In the genomic region with DNA sequence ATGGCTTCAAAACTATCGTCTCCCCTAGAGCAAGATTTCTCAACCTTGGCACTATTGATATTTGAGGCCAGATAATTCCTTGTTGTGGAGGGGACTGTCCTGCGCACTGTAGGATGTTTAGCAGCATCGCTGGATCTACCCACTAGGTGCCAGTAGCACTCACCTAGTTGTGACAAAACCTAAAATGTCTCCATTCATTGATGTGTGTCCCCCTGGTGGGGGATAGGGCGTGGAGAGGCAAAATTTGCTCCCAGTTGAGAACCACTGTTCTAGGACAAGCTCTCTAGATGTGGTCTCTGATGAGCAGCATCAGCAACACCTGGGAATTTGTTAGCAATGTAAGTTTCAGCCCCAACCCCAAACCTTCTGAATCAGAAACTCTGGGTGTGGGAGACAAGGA, we compare ENCODE assay signal across 9 cellular contexts.
DNase-seq lines count a peak whose midpoint lies in the region; ATAC-seq and TF ChIP-seq lines count a peak whose summit lies in the region.
"Had no signal": no experiment of that assay in that cellular context is flagged by ENCODE, and none has a peak within 500 bp of the region (broad histone marks: within the 10 kb centered on the region; RNA-seq: fewer than 3 reads in every experiment).

No MANE protein-coding gene starts in this region.

- H3K4me2 ChIP-seq in mammary epithelial cell (ENCODE audit: insufficient read depth, low read depth, low read length) = no peak overlapping the region

- H3K9me3 ChIP-seq in mammary epithelial cell (replicated peaks; ENCODE audit: insufficient read depth, low read length) = peaks cover 5% of the 10 kb centered on the region

- intact Hi-C loops in mammary epithelial cell (cut with micrococcal nuclease) = no loop called here
- intact Hi-C loops in MCF 10A (cut with micrococcal nuclease) = no loop called here

- dilution Hi-C loops in mammary epithelial cell (cut with HindIII; ENCODE audit: low sequenced_read_pairs) = loop anchor here (10.0 kb wide), 1 partner anchor 143 kb away; no protein-coding TSS in a partner anchor

- H3K9me3 Mint-ChIP-seq in MCF 10A (ENCODE audit: unreplicated experiment) = peaks cover 20% of the 10 kb centered on the region
- H3K9me3 Mint-ChIP-seq in T-cell = peaks cover 0 to 11% (median 11%) of the 10 kb centered on the region in 3 donors
- no peaks in the 10 kb centered on the region for H3K9me3 Mint-ChIP-seq in type B pancreatic cell

- no peak overlapping the region for H3K4me3 ChIP-seq in mammary epithelial cell (replicated peaks in 1 of 3; ENCODE audit: insufficient read depth in 1 of 3, low read depth in 2 of 3, low read length in 3 of 3)
- H3K4me3 ChIP-seq in fibroblast of mammary gland (ENCODE audit: control insufficient read depth, low read depth, low read length) = no peak overlapping the region

- H3K36me3 Mint-ChIP-seq in MCF 10A (ENCODE audit: insufficient read depth, unreplicated experiment) = no peaks in the 10 kb centered on the region
- peaks cover 28% of the 10 kb centered on the region for H3K36me3 Mint-ChIP-seq in T-cell
- no peaks in the 10 kb centered on the region for H3K36me3 Mint-ChIP-seq in type B pancreatic cell

- H3K27me3 Mint-ChIP-seq in MCF 10A (ENCODE audit: insufficient read depth, unreplicated experiment) = no peaks in the 10 kb centered on the region
- H3K27me3 Mint-ChIP-seq in T-cell = no peaks in the 10 kb centered on the region
- no peaks in the 10 kb centered on the region for H3K27me3 Mint-ChIP-seq in type B pancreatic cell
- H3K27me3 Mint-ChIP-seq: brain had no signal

- no peaks in the 10 kb centered on the region for H3K36me3 ChIP-seq in mammary epithelial cell (ENCODE audit: insufficient read depth, low read length)

- in situ Hi-C loops in mammary epithelial cell (cut with MboI; ENCODE audit: low sequenced_read_pairs in 2 of 2) = no loop called here

- H3K4me1 Mint-ChIP-seq in MCF 10A (ENCODE audit: insufficient read depth, unreplicated experiment) (no peaks in the 10 kb centered on the region), T-cell (peaks cover 15 to 26% (median 21%) of the 10 kb centered on the region in 3 donors), type B pancreatic cell (ENCODE audit: unreplicated experiment) (no peaks in the 10 kb centered on the region)

- H4K20me1 ChIP-seq in mammary epithelial cell (ENCODE audit: insufficient read depth, low read length) = no peaks in the 10 kb centered on the region

- H3K27me3 ChIP-seq in mammary epithelial cell (ENCODE audit: insufficient read depth, low read length) = no peaks in the 10 kb centered on the region

- no peak overlapping the region for H3K4me3 Mint-ChIP-seq in MCF 10A (ENCODE audit: unreplicated experiment)
- H3K4me3 Mint-ChIP-seq in T-cell = no peak overlapping the region
- no peak overlapping the region for H3K4me3 Mint-ChIP-seq in type B pancreatic cell
- H3K4me3 Mint-ChIP-seq: brain had no signal

- CTCF ChIA-PET in mammary epithelial cell (lab: Charles Lee; ENCODE audit: low non-redundant PET) = no interaction called here
- CTCF ChIA-PET in MCF 10A (lab: Yijun Ruan, JAX) = interaction anchor here (0.7 kb wide), 1 partner anchor 109 kb away, joined by 3 read pairs; no protein-coding TSS in a partner anchor
- CTCF ChIA-PET in T-cell (lab: Charles Lee) = interaction anchor here in 1 of 2 donors (0.9 kb wide), 1 partner anchor 18 kb away, joined by 3 read pairs; no protein-coding TSS in a partner anchor

- no peak overlapping the region for H3K27ac ChIP-seq in mammary epithelial cell (ENCODE audit: insufficient read depth, low read depth, low read length)

- TF ChIP-seq CTCF in mammary epithelial cell (conservative IDR thresholded peaks at IDR 0.05 in 1 of 2, IDR thresholded peaks at IDR 0.05 in 1 of 2; ENCODE audit: extremely low read depth in 1 of 2, insufficient read depth in 1 of 2, low read depth in 1 of 2, low read length in 2 of 2) (peak; percentile 33 to 44), MCF 10A (IDR thresholded peaks at IDR 0.05; ENCODE audit: unreplicated experiment) (no peak), fibroblast of mammary gland (conservative IDR thresholded peaks at IDR 0.05; ENCODE audit: control insufficient read depth, insufficient read depth, low read depth, low read length) (peak; percentile 34), type B pancreatic cell (conservative IDR thresholded peaks at IDR 0.05) (peak; percentile 61)

- H2AFZ ChIP-seq in mammary epithelial cell (ENCODE audit: low read depth, low read length) = no peak overlapping the region

- BruUV-seq in mammary epithelial cell (replicated peaks; lab: Mats Ljungman, UMichigan) (no TSS peak), MCF 10A (replicated peaks; lab: Mats Ljungman, UMichigan) (no TSS peak)

- no peak overlapping the region for H3K27ac Mint-ChIP-seq in MCF 10A (ENCODE audit: low read depth, unreplicated experiment)
- no peak overlapping the region for H3K27ac Mint-ChIP-seq in T-cell
- H3K27ac Mint-ChIP-seq in type B pancreatic cell = no peak overlapping the region
- H3K27ac Mint-ChIP-seq: brain had no signal

- DNase-seq in mammary epithelial cell = no peak
- DNase-seq in MCF 10A (ENCODE audit: unreplicated experiment) = no peak
- DNase-seq in T-cell = peak in 32 of 34 experiments; percentile 4 to 45 (median 24)
- DNase-seq in fibroblast of mammary gland (ENCODE audit: low read depth) = peak; percentile 15
- DNase-seq in type B pancreatic cell (ENCODE audit: extremely low spot score, unreplicated experiment) = no peak
- no peak for DNase-seq in putamen (ENCODE audit: low spot score)
- no peak for DNase-seq in GM19240 (ENCODE audit: insufficient read length, low spot score)

- no peak overlapping the region for H3K9ac ChIP-seq in mammary epithelial cell (ENCODE audit: insufficient read depth, low read length)

- 53% methylated on average over 4 of the region's 4 CpGs for WGBS in mammary epithelial cell (ENCODE audit: low coverage, missing lambda C conversion rate)

- POLR2A ChIA-PET in MCF 10A (lab: Yijun Ruan, JAX) = no interaction called here
- POLR2A ChIA-PET in T-cell (lab: Charles Lee) = no interaction called here

- ATAC-seq in T-cell (replicated peaks in 1 of 4) (peak; percentile 50 to 66 (median 58)), GM21447 (IDR thresholded peaks at IDR 0.05; ENCODE audit: unreplicated experiment) (no peak)

- no peaks in the 10 kb centered on the region for H3K79me2 ChIP-seq in mammary epithelial cell (ENCODE audit: insufficient read depth, low read length)

- no peaks in the 10 kb centered on the region for H3K4me1 ChIP-seq in mammary epithelial cell (ENCODE audit: insufficient read depth, low read length)

Comparison
In these comparisons a context has a peak if more than half of its experiments do, and no peak if none do; other contexts are left out.
1. DNase-seq: peak in T-cell (32 of 34) and fibroblast of mammary gland (single experiment); none in mammary epithelial cell (single experiment), MCF 10A (single experiment), type B pancreatic cell (single experiment), putamen (single experiment) and GM19240 (single experiment).